ENCODE assay signal across 10 cellular contexts in genomic region chr14:71117839-71118743, GRCh38.
DNase-seq lines count a peak whose midpoint lies in the region; ATAC-seq and TF ChIP-seq lines count a peak whose summit lies in the region.
"Had no signal": no experiment of that assay in that cellular context is flagged by ENCODE, and none has a peak within 500 bp of the region (broad histone marks: within the 10 kb centered on the region; RNA-seq: fewer than 3 reads in every experiment).

No MANE protein-coding gene starts in this region.

- peaks cover 1% of the 10 kb centered on the region; the same call in 1 of the 2 replicates for H3K27me3 Mint-ChIP-seq in WTC11 (ENCODE audit: low read depth)

- no peak for TF ChIP-seq POLR2A in suprapubic skin (IDR thresholded peaks at IDR 0.05)

- H3K27ac ChIP-seq in cardiac muscle cell (peak overlapping the region; percentile 69), right cardiac atrium (ENCODE audit: low read length) (no peak overlapping the region), suprapubic skin (peak overlapping the region; percentile 23)
- H3K27ac ChIP-seq: BLaER1 had no signal

- TF ChIP-seq EP300 in suprapubic skin (IDR thresholded peaks at IDR 0.05) = no peak

- CTCF ChIA-PET in WTC11 (lab: Charles Lee) = no interaction called here

- no peaks in the 10 kb centered on the region for H3K36me3 ChIP-seq in cardiac muscle cell
- no peaks in the 10 kb centered on the region for H3K36me3 ChIP-seq in suprapubic skin

- H3K27me3 ChIP-seq in cardiac muscle cell = no peaks in the 10 kb centered on the region
- H3K27me3 ChIP-seq in right cardiac atrium (ENCODE audit: control insufficient read depth, insufficient read depth) = no peaks in the 10 kb centered on the region
- H3K27me3 ChIP-seq in suprapubic skin = no peaks in the 10 kb centered on the region
- H3K27me3 ChIP-seq: BLaER1 had no signal

- in situ Hi-C loops in GM13976 (cut with MboI; ENCODE audit: low sequenced_read_pairs, unreplicated experiment) = no loop called here

- intact Hi-C loops in right cardiac atrium (cut with DNase I) = no loop called here

- H3K4me3 Mint-ChIP-seq in WTC11 = no peak overlapping the region

- no peak for TF ChIP-seq CTCF in cardiac muscle cell (IDR thresholded peaks at IDR 0.05; ENCODE audit: low read depth, low read length)
- TF ChIP-seq CTCF in WTC11 (IDR thresholded peaks at IDR 0.05) = no peak
- no peak for TF ChIP-seq CTCF in suprapubic skin (IDR thresholded peaks at IDR 0.05)
- TF ChIP-seq CTCF in GM13976 (IDR thresholded peaks at IDR 0.05; ENCODE audit: borderline replicate concordance, control extremely low read depth, extremely low read depth, insufficient read depth, missing control alignments) = no peak

- ATAC-seq in right cardiac atrium = no peak
- no peak; the same call in 1 of the 2 replicates for ATAC-seq in WTC11
- no peak for ATAC-seq in HG03378 (IDR thresholded peaks at IDR 0.05; ENCODE audit: unreplicated experiment)
- no peak for ATAC-seq in GM21737 (IDR thresholded peaks at IDR 0.05; ENCODE audit: unreplicated experiment)

- peaks cover 29% of the 10 kb centered on the region for H3K36me3 Mint-ChIP-seq in WTC11

- H3K4me3 ChIP-seq in cardiac muscle cell = no peak overlapping the region
- no peak overlapping the region for H3K4me3 ChIP-seq in right cardiac atrium (ENCODE audit: low read length)
- H3K4me3 ChIP-seq in suprapubic skin = no peak overlapping the region
- H3K4me3 ChIP-seq: BLaER1 had no signal

- H3K9me3 ChIP-seq in cardiac muscle cell (ENCODE audit: low read depth) (no peaks in the 10 kb centered on the region), right cardiac atrium (ENCODE audit: control insufficient read depth, low read length) (no peaks in the 10 kb centered on the region), suprapubic skin (no peaks in the 10 kb centered on the region)

- POLR2A ChIA-PET in WTC11 (lab: Charles Lee) = no interaction called here

- H3K4me1 ChIP-seq in cardiac muscle cell (ENCODE audit: low read depth) = no peaks in the 10 kb centered on the region
- H3K4me1 ChIP-seq in right cardiac atrium (ENCODE audit: control insufficient read depth, insufficient read depth, low read length) = no peaks in the 10 kb centered on the region
- peaks cover 5% of the 10 kb centered on the region for H3K4me1 ChIP-seq in suprapubic skin

- WGBS in right cardiac atrium = 89% methylated on average over 10 of the region's 10 CpGs
- WGBS in suprapubic skin = 59% methylated on average over 10 of the region's 10 CpGs

- DNase-seq in cardiac muscle cell (ENCODE audit: low read depth in 1 of 2, low spot score in 1 of 2) = peak; percentile 5 to 83
- DNase-seq in right cardiac atrium = no peak
- no peak for DNase-seq in WTC11 (ENCODE audit: low spot score)
- DNase-seq in iPS-NIHi7 (ENCODE audit: extremely low spot score) = peak; percentile 49
- DNase-seq in suprapubic skin (ENCODE audit: low spot score in 2 of 2) = no peak
- no peak for DNase-seq in GM13976 (ENCODE audit: low spot score)
- DNase-seq: KG1 had no signal

- H3K9me3 Mint-ChIP-seq in WTC11 = peaks cover 28% of the 10 kb centered on the region

- H3K4me1 Mint-ChIP-seq in WTC11 = peaks cover 17% of the 10 kb centered on the region

- H3K27ac Mint-ChIP-seq in WTC11 = peak overlapping the region; percentile 78

TF ChIP-seq in WTC11, 78 proteins besides CTCF, POLR2A, EP300 and RAD21:
- TF ChIP-seq ZNF232 (CRISPR knock-in tag; IDR thresholded peaks at IDR 0.05) (no peak), FOXK1 (CRISPR knock-in tag; IDR thresholded peaks at IDR 0.05) (no peak), GTF2I (CRISPR knock-in tag; conservative IDR thresholded peaks at IDR 0.05) (no peak)
TF ChIP-seq in WTC11: peak in this region for 0.

Comparison
In these comparisons a context has a peak if more than half of its experiments do, and no peak if none do; other contexts are left out.
1. DNase-seq: peak in cardiac muscle cell (2 of 2) and iPS-NIHi7 (single experiment); none in right cardiac atrium (0 of 3), WTC11 (single experiment), suprapubic skin (0 of 2) and GM13976 (single experiment).